In the genomic region with DNA sequence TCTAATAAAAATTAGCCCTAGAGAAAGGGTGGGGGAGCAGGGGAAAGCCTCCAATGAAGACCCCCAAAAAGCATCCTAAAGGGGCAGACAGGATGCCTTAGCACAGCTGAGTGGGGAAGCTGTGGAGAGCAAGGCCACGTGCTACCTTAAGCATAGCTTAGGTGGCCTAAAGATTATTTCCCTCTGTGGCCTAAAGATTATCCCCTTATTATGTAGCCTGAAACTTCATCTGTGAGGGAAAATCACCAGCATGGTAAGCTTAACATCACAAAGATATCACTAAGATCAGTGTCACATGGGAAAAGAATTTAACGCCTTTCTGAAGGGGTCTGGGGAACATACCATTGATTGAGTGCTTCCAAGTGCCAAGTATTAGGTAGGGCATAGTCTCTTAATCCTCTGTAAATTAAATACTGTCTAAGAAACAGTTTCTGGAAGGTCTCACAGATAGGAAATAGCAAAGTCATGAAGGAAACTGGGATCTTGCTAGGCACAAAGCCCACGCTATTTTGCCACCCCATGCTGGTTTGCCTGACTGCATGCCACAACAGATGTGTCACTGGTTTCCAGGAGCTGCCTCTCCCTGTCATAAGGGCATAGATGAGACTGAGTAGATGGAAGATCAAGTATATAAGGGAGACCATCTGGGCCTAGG, we compare ENCODE assay signal across 1 cellular context.
TF ChIP-seq lines count a peak whose summit lies in the region.

No MANE protein-coding gene starts in this region.

TF ChIP-seq in IMR-90, 13 proteins besides CTCF, POLR2A, EP300 and RAD21 (continued from another document):
- TF ChIP-seq, protein P1, sequence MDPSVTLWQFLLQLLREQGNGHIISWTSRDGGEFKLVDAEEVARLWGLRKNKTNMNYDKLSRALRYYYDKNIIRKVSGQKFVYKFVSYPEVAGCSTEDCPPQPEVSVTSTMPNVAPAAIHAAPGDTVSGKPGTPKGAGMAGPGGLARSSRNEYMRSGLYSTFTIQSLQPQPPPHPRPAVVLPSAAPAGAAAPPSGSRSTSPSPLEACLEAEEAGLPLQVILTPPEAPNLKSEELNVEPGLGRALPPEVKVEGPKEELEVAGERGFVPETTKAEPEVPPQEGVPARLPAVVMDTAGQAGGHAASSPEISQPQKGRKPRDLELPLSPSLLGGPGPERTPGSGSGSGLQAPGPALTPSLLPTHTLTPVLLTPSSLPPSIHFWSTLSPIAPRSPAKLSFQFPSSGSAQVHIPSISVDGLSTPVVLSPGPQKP (IDR thresholded peaks at IDR 0.05; ENCODE audit: borderline replicate concordance, low read depth, low read length), result no peak
- TF ChIP-seq MAFK (IDR thresholded peaks at IDR 0.05; ENCODE audit: low read depth, low read length) (no peak), MXI1 (IDR thresholded peaks at IDR 0.05; ENCODE audit: borderline replicate concordance, low read depth, low read length) (no peak), FOS (IDR thresholded peaks at IDR 0.05; ENCODE audit: low read depth, low read length) (no peak), CHD1 (IDR thresholded peaks at IDR 0.05; ENCODE audit: low read depth, low read length) (no peak), RCOR1 (IDR thresholded peaks at IDR 0.05; ENCODE audit: insufficient replicate concordance, low read length) (no peak), MAZ (IDR thresholded peaks at IDR 0.05; ENCODE audit: borderline replicate concordance, low read depth, low read length) (no peak), BHLHE40 (IDR thresholded peaks at IDR 0.05; ENCODE audit: low read depth, low read length) (no peak), SMC3 (IDR thresholded peaks at IDR 0.05; ENCODE audit: low read depth, low read length) (no peak)
- TF ChIP-seq, protein P2, sequence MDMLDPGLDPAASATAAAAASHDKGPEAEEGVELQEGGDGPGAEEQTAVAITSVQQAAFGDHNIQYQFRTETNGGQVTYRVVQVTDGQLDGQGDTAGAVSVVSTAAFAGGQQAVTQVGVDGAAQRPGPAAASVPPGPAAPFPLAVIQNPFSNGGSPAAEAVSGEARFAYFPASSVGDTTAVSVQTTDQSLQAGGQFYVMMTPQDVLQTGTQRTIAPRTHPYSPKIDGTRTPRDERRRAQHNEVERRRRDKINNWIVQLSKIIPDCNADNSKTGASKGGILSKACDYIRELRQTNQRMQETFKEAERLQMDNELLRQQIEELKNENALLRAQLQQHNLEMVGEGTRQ (IDR thresholded peaks at IDR 0.05; ENCODE audit: low read depth, low read length), result no peak
TF ChIP-seq in IMR-90: peak in this region for 0.
